Comparison of ENCODE assay signal across 8 cellular contexts in genomic region chr6:152983637-152984386, GRCh38. TPM values are rescaled to one million over a fixed set of nuclear protein-coding genes. Genes with fewer than 3 reads are reported as not detected.
DNase-seq lines count a peak whose midpoint lies in the region; ATAC-seq and TF ChIP-seq lines count a peak whose summit lies in the region.

No MANE protein-coding gene starts in this region.

- peak overlapping the region; percentile 64 to 97 (median 95); a peak in 21 of 22 replicates for H3K27ac ChIP-seq in BLaER1 treated with 17β-estradiol and CSF1 and Interleukin-3, amounts not matched to agents 10 nM and 100 nM
- H3K27ac ChIP-seq in PC-3 (ENCODE audit: low read length), result peak overlapping the region; percentile 97
- H3K27ac ChIP-seq in muscle layer of duodenum (ENCODE audit: low read length), result peak overlapping the region; percentile 88

- peaks cover 74% of the 10 kb centered on the region for H3K79me2 ChIP-seq in PC-3 (ENCODE audit: low read length)

- DNase-seq in PC-3, result peak; percentile 85
- DNase-seq in activated T-cell treated with anti-CD3 and anti-CD28 coated beads, Interleukin-2, amount 50 U/mL, for 48 hours, result peak; percentile 86 to 87
- peak; percentile 54 for DNase-seq in stimulated activated CD8-positive, alpha-beta memory T cell treated with anti-CD3 and anti-CD28 coated beads, Interleukin-7, amount 100 ng/mL, for 24 hours (ENCODE audit: low read depth)

- H3F3A ChIP-seq in PC-3 (ENCODE audit: low read length, unreplicated experiment), result no peaks in the 10 kb centered on the region

- H3K9ac ChIP-seq in BLaER1 treated with 17β-estradiol and CSF1 and Interleukin-3, amounts not matched to agents 10 nM and 100 nM, result peak overlapping the region; percentile 77 to 96 (median 91)
- peak overlapping the region; percentile 100 for H3K9ac ChIP-seq in PC-3 (ENCODE audit: low read length)

- TF ChIP-seq CTCF in PC-3 (conservative IDR thresholded peaks at IDR 0.05; ENCODE audit: low read depth, low read length), result no peak

- ATAC-seq in GM19351 (IDR thresholded peaks at IDR 0.05; ENCODE audit: unreplicated experiment) (peak; percentile 26), HG03521 (IDR thresholded peaks at IDR 0.05; ENCODE audit: unreplicated experiment) (peak; percentile 13), PC-3 (peak; percentile 60), esophagus mucosa (peak; percentile 80)

- peak overlapping the region; percentile 86 for H2AFZ ChIP-seq in PC-3 (ENCODE audit: low read length)

- H3K4me1 ChIP-seq in BLaER1 treated with 17β-estradiol and CSF1 and Interleukin-3, amounts not matched to agents 10 nM and 100 nM, result peaks cover 36 to 51% (median 44%) of the 10 kb centered on the region in 10 experiments
- H3K4me1 ChIP-seq in PC-3 (ENCODE audit: insufficient read depth, low read length) (peaks cover 25% of the 10 kb centered on the region), muscle layer of duodenum (ENCODE audit: control insufficient read depth in 1 of 2, insufficient read depth in 2 of 2, low read length in 2 of 2) (peaks cover 7 to 22% of the 10 kb centered on the region in 2 donors)

- BruUV-seq in PC-3 (replicated peaks; lab: Mats Ljungman, UMichigan), result TSS peak; percentile 69

- POLR2A ChIA-PET in PC-3 (lab: Charles Lee; ENCODE audit: unreplicated experiment), result no interaction called here

- H3K4me2 ChIP-seq in BLaER1 treated with 17β-estradiol and CSF1 and Interleukin-3, amounts not matched to agents 10 nM and 100 nM, result peak overlapping the region; percentile 79 to 95 (median 93)
- peak overlapping the region; percentile 94 for H3K4me2 ChIP-seq in PC-3 (ENCODE audit: low read length)

- H3K9me2 ChIP-seq in PC-3 (replicated peaks; ENCODE audit: low read length), result no peaks in the 10 kb centered on the region

- H4K20me1 ChIP-seq in BLaER1 treated with 17β-estradiol and CSF1 and Interleukin-3, amounts not matched to agents 10 nM and 100 nM, result peaks cover 16 to 63% (median 41%) of the 10 kb centered on the region in 11 experiments
- peaks cover 20% of the 10 kb centered on the region for H4K20me1 ChIP-seq in PC-3 (ENCODE audit: low read length)

- H3K36me3 ChIP-seq in BLaER1 treated with 17β-estradiol and CSF1 and Interleukin-3, amounts not matched to agents 10 nM and 100 nM, result peaks cover 0 to 46% (median 25%) of the 10 kb centered on the region in 11 experiments; a peak in 15 of 22 replicates
- H3K36me3 ChIP-seq in PC-3 (ENCODE audit: low read depth, low read length) (no peaks in the 10 kb centered on the region; the same call in 1 of the 2 replicates), muscle layer of duodenum (ENCODE audit: control insufficient read depth in 1 of 2, insufficient read depth in 2 of 2, low read length in 2 of 2) (peaks cover 0 to 4% of the 10 kb centered on the region in 2 donors)

- CTCF ChIA-PET in PC-3 (lab: Charles Lee), result no interaction called here

- H3K4me3 ChIP-seq in BLaER1 treated with 17β-estradiol and CSF1 and Interleukin-3, amounts not matched to agents 10 nM and 100 nM, result peak overlapping the region; percentile 89 to 100 (median 98)
- H3K4me3 ChIP-seq in PC-3 (ENCODE audit: low read length) (peak overlapping the region; percentile 83), muscle layer of duodenum (ENCODE audit: low read depth in 1 of 2, low read length in 2 of 2) (peak overlapping the region; percentile 90 to 99)

- H3K9me3 ChIP-seq in BLaER1 treated with 17β-estradiol and CSF1 and Interleukin-3, amounts not matched to agents 10 nM and 100 nM (replicated peaks in 1 of 11), result no peaks in the 10 kb centered on the region
- H3K9me3 ChIP-seq in PC-3 (ENCODE audit: low read length) (no peaks in the 10 kb centered on the region), muscle layer of duodenum (ENCODE audit: control insufficient read depth in 1 of 2, low read length in 2 of 2) (no peaks in the 10 kb centered on the region)

- intact Hi-C loops in PC-3 (cut with micrococcal nuclease), result loop anchor here (2.0 kb wide), 2 partner anchors 19 to 183 kb away; partner anchors contain the start of gene MTRF1L

- no peaks in the 10 kb centered on the region for H3K27me3 ChIP-seq in BLaER1 treated with 17β-estradiol and CSF1 and Interleukin-3, amounts not matched to agents 10 nM and 100 nM
- no peaks in the 10 kb centered on the region for H3K27me3 ChIP-seq in PC-3 (ENCODE audit: low read length)
- H3K27me3 ChIP-seq in muscle layer of duodenum (ENCODE audit: low read depth, low read length), result no peaks in the 10 kb centered on the region

RNA-seq across cellular contexts. Expression of gene FBXO5, which starts 1.0 kb away (rescaled TPM):
- total RNA-seq in PC-3 (2014; rRNA removed) (11.5 and 16.8 TPM in 2 replicates), esophagus mucosa (6.5 TPM)

RNA-seq across cellular contexts. Expression of gene MTRF1L, which starts 18.7 kb away (rescaled TPM):
- total RNA-seq in PC-3 (2014; rRNA removed) (12.7 and 19.1 TPM in 2 replicates), esophagus mucosa (11.5 TPM)

Comparison
In these comparisons a context has a peak if more than half of its experiments do, and no peak if none do; other contexts are left out.
1. Peak in every context shown above with its lines: DNase-seq, ATAC-seq, H3K4me3 ChIP-seq and H3K27ac ChIP-seq.
2. ATAC-seq: peak in every context shown above with its lines; median percentile 80 in esophagus mucosa; 60 in PC-3; 26 in GM19351; 13 in HG03521.